8 cellular contexts compared by ENCODE assay signal in the genomic region with DNA sequence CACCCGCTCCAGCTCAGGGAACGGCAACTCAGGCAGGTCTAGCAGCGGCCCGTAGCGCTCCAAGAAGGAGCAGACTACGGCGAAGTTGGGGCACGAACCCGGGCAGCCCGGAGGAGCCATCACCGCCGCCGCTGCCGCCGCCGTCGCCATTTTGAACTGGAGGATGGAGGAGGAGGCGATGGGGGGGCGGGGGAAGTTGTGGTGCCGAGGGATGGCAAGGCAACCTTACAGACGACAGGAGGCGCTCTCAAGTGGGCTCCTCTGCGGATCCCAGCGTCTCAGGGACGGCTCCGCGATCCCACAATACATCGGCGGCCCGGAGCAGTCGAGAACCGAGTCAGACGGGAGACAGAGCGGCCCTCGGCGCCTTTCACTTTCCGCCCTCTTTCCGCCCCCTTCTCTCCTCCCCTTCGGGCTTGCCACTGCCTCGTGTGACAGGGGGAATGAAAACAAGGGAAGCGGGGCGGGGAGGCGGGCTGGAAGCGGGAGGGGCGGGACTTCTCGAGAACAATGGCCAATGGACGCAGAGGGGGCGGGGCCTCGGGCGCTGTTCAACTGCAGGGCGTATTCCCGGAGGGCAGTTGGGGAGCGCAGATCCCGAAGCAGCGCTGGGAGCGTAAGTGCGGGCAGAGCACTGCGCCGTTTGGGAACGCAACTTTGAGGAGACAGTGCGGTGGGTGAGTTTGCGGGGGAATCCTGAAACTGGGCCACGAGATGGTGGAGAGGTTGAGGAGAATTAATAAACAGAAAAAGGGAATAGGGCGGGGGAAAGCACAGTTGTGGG. TPM values are rescaled to one million over a fixed set of nuclear protein-coding genes. Genes with fewer than 3 reads are reported as not detected.
A peak's percentile ranks its signal among the peaks of the same experiment; 100 is the strongest.
DNase-seq lines count a peak whose midpoint lies in the region; ATAC-seq, FAIRE-seq and TF ChIP-seq lines count a peak whose summit lies in the region.

AAMDC (plus strand) TSS at position 580 of the 784 bp plus-strand sequence. CDS start 21,353 bp downstream, outside the sequence.
RSF1 (minus strand) TSS at position 158 of the 784 bp plus-strand sequence; CDS start at position 150, 8 bp downstream.

- no peaks in the 10 kb centered on the region for H3K27me3 ChIP-seq in endodermal cell (ENCODE audit: control insufficient read depth, insufficient read depth, low read length, poor library complexity, severe bottlenecking)

- H3K4me3 Mint-ChIP-seq in endodermal cell (peak within 1 kb of the TSS; percentile 86), mesothelial cell of epicardium (peak within 1 kb of the TSS; percentile 96)

- 0% methylated on average over 16 to 64 of the region's 64 CpGs for WGBS in endodermal cell (ENCODE audit: insufficient coverage in 1 of 2, insufficient read length in 1 of 2), 2 experiments

- H3K27ac ChIP-seq in endodermal cell (ENCODE audit: low read depth, low read length): peak within 1 kb of the TSS; percentile 87

- H3K4me1 ChIP-seq in endodermal cell (ENCODE audit: control insufficient read depth, insufficient read depth, low read length): peaks cover 4% of the 10 kb centered on the region

- H3K9me3 ChIP-seq in endodermal cell (ENCODE audit: control insufficient read depth, low read length): no peaks in the 10 kb centered on the region

- no peaks in the 10 kb centered on the region for H3K27me3 Mint-ChIP-seq in endodermal cell (ENCODE audit: insufficient read depth)
- H3K27me3 Mint-ChIP-seq in mesothelial cell of epicardium (ENCODE audit: low read depth): no peaks in the 10 kb centered on the region

- peak; percentile 74 for ATAC-seq in GM21367 (IDR thresholded peaks at IDR 0.05; ENCODE audit: unreplicated experiment)

- TF ChIP-seq CTCF in endodermal cell (conservative IDR thresholded peaks at IDR 0.05): peak; percentile 79
- peak; percentile 37 for TF ChIP-seq CTCF in mesothelial cell of epicardium (IDR thresholded peaks at IDR 0.05; ENCODE audit: unreplicated experiment)

- in situ Hi-C loops in Caki2 (cut with HindIII; ENCODE audit: low pct_unique_long_range_greater_than_20kb, low sequenced_read_pairs): no loop called here

- peaks cover 9% of the 10 kb centered on the region for H3K4me1 Mint-ChIP-seq in endodermal cell
- peaks cover 33% of the 10 kb centered on the region for H3K4me1 Mint-ChIP-seq in mesothelial cell of epicardium

- H3K9me3 Mint-ChIP-seq in endodermal cell (no peaks in the 10 kb centered on the region), mesothelial cell of epicardium (peaks cover 4% of the 10 kb centered on the region)

- peak; percentile 92 for FAIRE-seq in HTR-8/SVneo (lab: Jason Lieb, UNC)

- DNase-seq in Caki2 (ENCODE audit: low read depth): peak; percentile 97
- peak; percentile 98 for DNase-seq in HTR-8/SVneo (ENCODE audit: insufficient read length, low spot score)
- DNase-seq in NOMO-1 treated with DMSO at 0.1 percent for 48 hours (lab: John Stamatoyannopoulos, UW; ENCODE audit: unreplicated experiment): peak; percentile 99
- peak; percentile 94 for DNase-seq in activated CD8-positive, alpha-beta memory T cell treated with anti-CD3 and anti-CD28 coated beads, Interleukin-2, amount 50 U/mL, for 1 hour (ENCODE audit: extremely low read depth)
- peak; percentile 99 for DNase-seq in endodermal cell
- peak; percentile 97 to 99 for DNase-seq in mesothelial cell of epicardium (ENCODE audit: low spot score in 2 of 2, unreplicated experiment in 2 of 2)
- DNase-seq in stimulated activated CD8-positive, alpha-beta memory T cell treated with anti-CD3 and anti-CD28 coated beads, Interleukin-15, amount 100 ng/mL, for 48 hours (ENCODE audit: low read depth in 2 of 2): peak; percentile 92 to 93

- peak within 1 kb of the TSS; percentile 99 for H3K4me3 ChIP-seq in endodermal cell (ENCODE audit: low read length)

- H3K36me3 Mint-ChIP-seq in endodermal cell (ENCODE audit: low read depth): peaks cover 4% of the 10 kb centered on the region
- H3K36me3 Mint-ChIP-seq in mesothelial cell of epicardium: peaks cover 2% of the 10 kb centered on the region

- H3K27ac Mint-ChIP-seq in endodermal cell (peak within 1 kb of the TSS; percentile 96), mesothelial cell of epicardium (peak within 1 kb of the TSS; percentile 98)

- H3K9ac ChIP-seq in endodermal cell (ENCODE audit: extremely low read depth, low read length, poor library complexity, severe bottlenecking): peak within 1 kb of the TSS; percentile 69

- no peaks in the 10 kb centered on the region for H3K36me3 ChIP-seq in endodermal cell (ENCODE audit: control insufficient read depth, insufficient read depth, low read length)

RNA-seq across cellular contexts. Expression of gene AAMDC, which starts in this region (rescaled TPM):
- 6.8 and 21.1 TPM in 2 replicates for total RNA-seq in Caki2 (2014; rRNA removed; shearing (Covaris generic); ENCODE audit: low replicate concordance)
- 10 to 100 TPM; 19.0 to 27.0 TPM for total RNA-seq in endodermal cell
- 24.3 TPM for polyA plus RNA-seq in endodermal cell (2013, experiment 1 of 2)
- polyA plus RNA-seq in endodermal cell (2013, experiment 2 of 2): 22.1 TPM
- total RNA-seq in mesothelial cell of epicardium: 26.7 to 30.0 TPM (median 27.2 TPM) in 3 replicates

RNA-seq across cellular contexts. Expression of gene RSF1, which starts in this region (rescaled TPM):
- 4.9 and 16.9 TPM in 2 replicates for total RNA-seq in Caki2 (2014; rRNA removed; shearing (Covaris generic); ENCODE audit: low replicate concordance)
- total RNA-seq in endodermal cell (10 to 100 TPM; 69.3 to 71.0 TPM), mesothelial cell of epicardium (104 to 109 TPM (median 105 TPM) in 3 replicates)
- 63.2 TPM for polyA plus RNA-seq in endodermal cell (2013, experiment 1 of 2)
- polyA plus RNA-seq in endodermal cell (2013, experiment 2 of 2): 57.3 TPM

Comparison
In these comparisons a context has a peak if more than half of its experiments do, and no peak if none do; other contexts are left out.
1. Peak in every context shown above with its lines: DNase-seq, ATAC-seq, H3K4me3 ChIP-seq and H3K27ac ChIP-seq.